Comparison of ENCODE assay signal across 8 cellular contexts in genomic region chr1:150363426-150364230, GRCh38. TPM values are rescaled to one million over a fixed set of nuclear protein-coding genes. Genes with fewer than 3 reads are reported as not detected.
DNase-seq lines count a peak whose midpoint lies in the region; ATAC-seq, FAIRE-seq and TF ChIP-seq lines count a peak whose summit lies in the region.

RPRD2 (plus strand) TSS chr1:150364147; CDS start chr1:150364715, 568 bp downstream.

- H2AFZ ChIP-seq in trophoblast cell (ENCODE audit: insufficient read depth, low read length, poor library complexity), result peak within 1 kb of the TSS; percentile 57

- H2BK5ac ChIP-seq in trophoblast cell (ENCODE audit: low read depth, low read length, poor library complexity), result peak within 1 kb of the TSS; percentile 88

- POLR2A ChIA-PET in T-cell (lab: Charles Lee), result interaction anchor here (0.5 to 1.5 kb wide), 15 partner anchors 8 to 792 kb away, joined by 3 to 7 read pairs (median 3); partner anchors contain the start of genes GOLPH3L (in 1 of the 2) and PRPF3 (in 1 of the 2)

- peak within 1 kb of the TSS; percentile 85 for H4K91ac ChIP-seq in trophoblast cell (ENCODE audit: low read depth, low read length)

- TF ChIP-seq CTCF in transverse colon (IDR thresholded peaks at IDR 0.05), result peak in 1 of 5 experiments; percentile 18

- no peak within 1 kb of the TSS for H3K23ac ChIP-seq in trophoblast cell (ENCODE audit: low read length)

- no peaks in the 10 kb centered on the region for H3K36me3 Mint-ChIP-seq in T-cell

- peaks cover 26 to 54% (median 34%) of the 10 kb centered on the region in 3 donors for H3K4me1 Mint-ChIP-seq in T-cell

- peak within 1 kb of the TSS; percentile 83 for H3K18ac ChIP-seq in trophoblast cell (ENCODE audit: low read length)

- peak within 1 kb of the TSS; percentile 78 for H2AK5ac ChIP-seq in trophoblast cell (ENCODE audit: low read length)

- no peak for TF ChIP-seq EP300 in transverse colon (IDR thresholded peaks at IDR 0.05; ENCODE audit: low read depth)

- peak within 1 kb of the TSS; percentile 97 to 99 for H3K27ac Mint-ChIP-seq in T-cell

- peak within 1 kb of the TSS; percentile 92 for H2BK120ac ChIP-seq in trophoblast cell (ENCODE audit: insufficient read depth, low read length, poor library complexity)

- peaks cover 15% of the 10 kb centered on the region for H3K79me2 ChIP-seq in trophoblast cell (ENCODE audit: control insufficient read depth, insufficient read depth, low read length, poor library complexity)

- H3K27me3 Mint-ChIP-seq in T-cell, result no peaks in the 10 kb centered on the region

- peak within 1 kb of the TSS; percentile 90 for H3K9ac ChIP-seq in trophoblast cell (ENCODE audit: low read length)

- H3K4me1 ChIP-seq in trophoblast cell (ENCODE audit: control insufficient read depth in 1 of 2, insufficient read depth in 2 of 2, low read length in 2 of 2) (peaks cover 0 to 4% of the 10 kb centered on the region in 2 experiments), transverse colon (peaks cover 0 to 29% (median 8%) of the 10 kb centered on the region in 4 donors)

- peak within 1 kb of the TSS; percentile 97 to 100 (median 98) for H3K4me3 Mint-ChIP-seq in T-cell

- TF ChIP-seq POLR2A in GM12891 (IDR thresholded peaks at IDR 0.05; ENCODE audit: low read depth, low read length) (peak; percentile 96), transverse colon (IDR thresholded peaks at IDR 0.05) (peak; percentile 68)

- H3K14ac ChIP-seq in trophoblast cell (ENCODE audit: low read length), result peak within 1 kb of the TSS; percentile 83

- peak within 1 kb of the TSS; percentile 94 for H4K8ac ChIP-seq in trophoblast cell (ENCODE audit: low read depth, low read length)

- peak within 1 kb of the TSS; percentile 83 for H3K4ac ChIP-seq in trophoblast cell (ENCODE audit: low read depth, low read length)

- CTCF ChIA-PET in T-cell (lab: Charles Lee), result interaction anchor here (0.6 to 1.5 kb wide), 7 partner anchors 13 to 828 kb away, joined by 3 to 6 read pairs (median 3); partner anchors contain the start of gene GOLPH3L (in 1 of the 2)

- peak; percentile 94 for FAIRE-seq in GM12891 (lab: Jason Lieb, UNC)

- peaks cover 13% of the 10 kb centered on the region for H3K79me1 ChIP-seq in trophoblast cell (ENCODE audit: low read length)

- H3K27me3 ChIP-seq in trophoblast cell (ENCODE audit: insufficient read depth, low read length), result no peaks in the 10 kb centered on the region
- H3K27me3 ChIP-seq in transverse colon, result no peaks in the 10 kb centered on the region

- H3K36me3 ChIP-seq in trophoblast cell (ENCODE audit: control insufficient read depth in 1 of 2, insufficient read depth in 2 of 2, low read length in 2 of 2) (no peaks in the 10 kb centered on the region), transverse colon (no peaks in the 10 kb centered on the region)

- H2BK12ac ChIP-seq in trophoblast cell (ENCODE audit: low read length), result peak within 1 kb of the TSS; percentile 63

- peak within 1 kb of the TSS; percentile 79 for H3K4me3 ChIP-seq in trophoblast cell (ENCODE audit: low read depth, low read length)
- H3K4me3 ChIP-seq in transverse colon, result peak within 1 kb of the TSS; percentile 63 to 81 (median 68)

- peak within 1 kb of the TSS; percentile 91 for H4K12ac ChIP-seq in trophoblast cell (ENCODE audit: low read depth, low read length)

- in situ Hi-C loops in transverse colon (cut with MboI; ENCODE audit: low pct_ligation_motif_present in 1 of 4, low pct_unique_long_range_greater_than_20kb in 1 of 4, low sequenced_read_pairs in 3 of 4), result no loop called here

- H3K9me3 ChIP-seq in trophoblast cell (ENCODE audit: insufficient read depth, low read depth, low read length), result no peaks in the 10 kb centered on the region
- no peaks in the 10 kb centered on the region for H3K9me3 ChIP-seq in transverse colon

- no peaks in the 10 kb centered on the region for H3K9me3 Mint-ChIP-seq in T-cell

- intact Hi-C loops in cardiac septum (cut with DNase I), result loop anchor here (5.0 to 10.0 kb wide), 4 partner anchors 81 to 251 kb away; partner anchors contain the start of genes APH1A and CIART
- intact Hi-C loops in transverse colon (cut with DNase I; ENCODE audit: low total_unique reads), result no loop called here

- peak within 1 kb of the TSS; percentile 82 for H3K4me2 ChIP-seq in trophoblast cell (ENCODE audit: low read length)

- H3K27ac ChIP-seq in adipose tissue (ENCODE audit: low read depth, low read length) (peak within 1 kb of the TSS; percentile 74), trophoblast cell (ENCODE audit: low read depth, low read length) (peak within 1 kb of the TSS; percentile 92), transverse colon (peak within 1 kb of the TSS; percentile 95 to 99 (median 96))

- WGBS in adipose tissue, 3 donors, result 0 to 1% (median 0%) methylated on average over 36 of the region's 36 CpGs
- no CpG with 5 or more reads among the region's 36 CpGs for WGBS in trophoblast cell (ENCODE audit: extremely low coverage, insufficient coverage, insufficient read length)
- WGBS in transverse colon (ENCODE audit: low coverage in 1 of 2), 2 donors, result 0% methylated on average over 8 to 36 of the region's 36 CpGs

- DNase-seq in GM12891 (ENCODE audit: insufficient read length, low spot score), result peak; percentile 80
- peak; percentile 97 for DNase-seq in NCI-H1436 treated with DMSO at 0.1 percent for 48 hours (lab: John Stamatoyannopoulos, UW)
- peak; percentile 94 to 100 (median 99) for DNase-seq in T-cell
- DNase-seq in cardiac septum (ENCODE audit: low spot score), result peak; percentile 99
- peak; percentile 100 for DNase-seq in trophoblast cell
- DNase-seq in transverse colon, result peak; percentile 99

- ATAC-seq in HG02840 (IDR thresholded peaks at IDR 0.05; ENCODE audit: low FRiP score, unreplicated experiment) (peak; percentile 82), T-cell (replicated peaks in 1 of 4) (peak; percentile 94 to 97 (median 94))

TF ChIP-seq in GM12891, 5 proteins besides CTCF, POLR2A, EP300 and RAD21:
- TF ChIP-seq SPI1 (IDR thresholded peaks at IDR 0.05; ENCODE audit: low read depth, low read length), result peak; percentile 91
- peak; percentile 99 for TF ChIP-seq TAF1 (IDR thresholded peaks at IDR 0.05; ENCODE audit: low read depth, low read length)
- peak; percentile 85 for TF ChIP-seq POLR2AphosphoS5 (IDR thresholded peaks at IDR 0.05; ENCODE audit: low read depth, low read length)
- TF ChIP-seq POU2F2 (IDR thresholded peaks at IDR 0.05; ENCODE audit: low read depth, low read length), result peak; percentile 78
- TF ChIP-seq PAX5 (IDR thresholded peaks at IDR 0.05; ENCODE audit: insufficient read depth, low read length, severe bottlenecking), result no peak

RNA-seq across cellular contexts. Expression of gene RPRD2, which starts in this region (rescaled TPM):
- polyA plus RNA-seq in GM12891 (2012; ENCODE audit: low read depth, missing spikeins), result 7.5 TPM
- total RNA-seq in T-cell, result 10 to 100 TPM; 44.2 to 50.6 (median 46.7) TPM
- polyA plus RNA-seq in adipose tissue, result 1 to 10 TPM; 6.7 to 8.7 (median 8.2) TPM
- 23.5 TPM for total RNA-seq in cardiac septum
- polyA plus RNA-seq in trophoblast cell (2013), result 20.1 and 20.3 TPM in 2 replicates
- total RNA-seq in transverse colon, result 10 to 100 TPM; 18.7 to 36.4 (median 26.1) TPM

Comparison
In these comparisons a context has a peak if more than half of its experiments do, and no peak if none do; other contexts are left out.
1. Peak in every context shown above with its lines: DNase-seq, ATAC-seq, H3K4me3 ChIP-seq and H3K27ac ChIP-seq.